Comparison of ENCODE assay signal across 22 cellular contexts in the genomic region with DNA sequence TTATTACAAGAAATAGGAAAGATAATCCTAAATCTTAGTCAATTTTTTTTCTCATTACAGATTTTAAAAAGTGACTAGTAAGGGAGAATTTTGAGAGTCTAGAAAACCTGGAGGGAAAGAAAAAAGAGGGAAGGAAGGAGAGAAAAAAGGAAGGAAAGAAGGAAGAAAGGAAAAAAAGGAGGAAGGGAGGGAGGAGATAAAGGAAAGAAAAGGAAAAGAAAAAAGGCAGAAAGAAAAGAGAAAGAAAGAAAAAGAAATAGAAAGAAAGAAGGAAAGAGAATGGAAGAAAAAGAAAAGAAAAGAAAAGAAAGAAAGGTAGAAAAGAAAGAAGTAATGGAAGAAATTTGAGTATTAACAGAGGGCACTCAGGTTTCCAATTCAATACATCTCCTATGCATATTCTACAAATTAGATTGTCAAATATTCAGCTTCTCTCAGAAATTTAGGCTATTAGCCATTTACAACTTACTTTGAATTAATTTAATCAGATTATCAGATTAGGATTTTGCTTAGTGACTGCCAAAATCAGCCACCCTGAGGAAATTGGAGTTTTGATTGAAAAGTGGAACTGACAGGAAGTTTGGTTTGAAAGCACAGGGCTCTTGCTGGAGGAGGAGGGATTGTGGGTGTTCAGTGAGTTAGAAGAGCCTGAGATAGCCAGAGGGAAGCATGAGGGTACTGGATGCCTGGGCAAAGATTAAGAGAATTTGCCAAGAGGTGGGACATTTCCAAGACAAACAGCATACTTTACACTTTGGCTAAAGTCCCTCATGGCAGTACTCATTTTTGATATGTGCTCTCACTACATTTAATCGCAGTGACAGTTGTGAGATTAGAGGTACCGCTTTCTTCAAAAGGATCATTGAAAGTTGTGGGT.
DNase-seq lines count a peak whose midpoint lies in the region; ATAC-seq, FAIRE-seq and TF ChIP-seq lines count a peak whose summit lies in the region.
"Had no signal": no experiment of that assay in that cellular context is flagged by ENCODE, and none has a peak within 500 bp of the region (broad histone marks: within the 10 kb centered on the region; RNA-seq: fewer than 3 reads in every experiment).

No MANE protein-coding gene starts in this region.

- ATAC-seq in WTC11 (no peak), GM21528 (IDR thresholded peaks at IDR 0.05; ENCODE audit: low FRiP score, unreplicated experiment) (no peak), GM19467 (IDR thresholded peaks at IDR 0.05; ENCODE audit: unreplicated experiment) (no peak)
- ATAC-seq: heart right ventricle; stimulated activated naive B cell treated with anti-CD40 and anti-IgM and Interleukin-4, amounts not matched to agents 10 μg/mL and 1 μg/mL and 100 μg/mL, for 72 hours; T-helper 17 cell had no signal

- H3K4me1 ChIP-seq in mammary epithelial cell (ENCODE audit: insufficient read depth, low read length) (no peaks in the 10 kb centered on the region), liver (ENCODE audit: control insufficient read depth in 4 of 4, insufficient read depth in 4 of 4, low read length in 3 of 4) (peaks cover 0 to 25% (median 9%) of the 10 kb centered on the region in 4 donors)

- no TSS peak for BruUV-seq in MCF 10A (replicated peaks; lab: Mats Ljungman, UMichigan)
- no TSS peak for BruUV-seq in mammary epithelial cell (replicated peaks; lab: Mats Ljungman, UMichigan)

- no peaks in the 10 kb centered on the region for H3K9me3 ChIP-seq in mammary epithelial cell (replicated peaks; ENCODE audit: insufficient read depth, low read length)
- no peaks in the 10 kb centered on the region for H3K9me3 ChIP-seq in liver (ENCODE audit: control insufficient read depth in 4 of 4, low read length in 3 of 4)
- H3K9me3 ChIP-seq: ovary had no signal

- H3K4me3 Mint-ChIP-seq in MCF 10A (ENCODE audit: unreplicated experiment) = no peak overlapping the region
- H3K4me3 Mint-ChIP-seq in WTC11 = no peak overlapping the region
- H3K4me3 Mint-ChIP-seq: activated naive CD8-positive, alpha-beta T cell; CD4-positive, alpha-beta memory T cell; stimulated activated naive B cell treated with anti-CD40 and anti-IgM and Interleukin-4, amounts not matched to agents 10 μg/mL and 1 μg/mL and 100 μg/mL, for 72 hours; T-helper 17 cell had no signal

- H3K9me3 Mint-ChIP-seq in MCF 10A (ENCODE audit: unreplicated experiment) (no peaks in the 10 kb centered on the region), WTC11 (peaks cover 4% of the 10 kb centered on the region; the same call in 1 of the 2 replicates)

- no peaks in the 10 kb centered on the region for H3K79me2 ChIP-seq in mammary epithelial cell (ENCODE audit: insufficient read depth, low read length)

- H4K20me1 ChIP-seq in mammary epithelial cell (ENCODE audit: insufficient read depth, low read length) = no peaks in the 10 kb centered on the region

- peaks cover 6% of the 10 kb centered on the region for H3K4me1 Mint-ChIP-seq in MCF 10A (ENCODE audit: insufficient read depth, unreplicated experiment)
- 0 out of 2 replicates have a peak, but pooled peaks cover 4% of the 10 kb centered on the region for H3K4me1 Mint-ChIP-seq in WTC11
- H3K4me1 Mint-ChIP-seq: CD4-positive, alpha-beta memory T cell; stimulated activated naive B cell treated with anti-CD40 and anti-IgM and Interleukin-4, amounts not matched to agents 10 μg/mL and 1 μg/mL and 100 μg/mL, for 72 hours; T-helper 17 cell had no signal

- CTCF ChIA-PET in MCF 10A (lab: Yijun Ruan, JAX) (no interaction called here), mammary epithelial cell (lab: Charles Lee; ENCODE audit: low non-redundant PET) (no interaction called here), WTC11 (lab: Charles Lee) (no interaction called here)

- H3K27me3 ChIP-seq in mammary epithelial cell (ENCODE audit: insufficient read depth, low read length) = no peaks in the 10 kb centered on the region
- H3K27me3 ChIP-seq in liver (ENCODE audit: control insufficient read depth in 4 of 4, insufficient read depth in 4 of 4, low read length in 3 of 4) = no peaks in the 10 kb centered on the region
- H3K27me3 ChIP-seq: heart right ventricle, ovary had no signal

- H3K36me3 ChIP-seq in mammary epithelial cell (ENCODE audit: insufficient read depth, low read length) (no peaks in the 10 kb centered on the region), liver (ENCODE audit: control insufficient read depth in 4 of 4, insufficient read depth in 3 of 4, low read depth in 1 of 4, low read length in 3 of 4) (no peaks in the 10 kb centered on the region)
- H3K36me3 ChIP-seq: heart right ventricle, ovary had no signal

- no peak overlapping the region for H3K4me2 ChIP-seq in mammary epithelial cell (ENCODE audit: insufficient read depth, low read depth, low read length)
- H3K4me2 ChIP-seq: KMS-11 had no signal

- TF ChIP-seq RAD21 in liver (IDR thresholded peaks at IDR 0.05) = peak; percentile 44 to 56

- dilution Hi-C loops in mammary epithelial cell (cut with HindIII; ENCODE audit: low sequenced_read_pairs) = no loop called here

- H3K4me3 ChIP-seq in mammary epithelial cell (replicated peaks in 1 of 3; ENCODE audit: insufficient read depth in 1 of 3, low read depth in 2 of 3, low read length in 3 of 3) = no peak overlapping the region
- H3K4me3 ChIP-seq in liver (ENCODE audit: low read depth in 1 of 3, low read length in 3 of 3) = peak overlapping the region in 1 of 3 donors; percentile 7
- H3K4me3 ChIP-seq: heart right ventricle, ovary had no signal

- no peak overlapping the region for H3K27ac ChIP-seq in mammary epithelial cell (ENCODE audit: insufficient read depth, low read depth, low read length)
- peak overlapping the region; percentile 66 to 79 for H3K27ac ChIP-seq in liver (ENCODE audit: low read depth in 1 of 2, low read length in 2 of 2)
- H3K27ac ChIP-seq: heart right ventricle, KMS-11, ovary had no signal

- H3K9ac ChIP-seq in mammary epithelial cell (ENCODE audit: insufficient read depth, low read length) = no peak overlapping the region
- H3K9ac ChIP-seq in liver (ENCODE audit: low read depth in 1 of 2, low read length in 2 of 2) = no peak overlapping the region
- H3K9ac ChIP-seq: KMS-11 had no signal

- H3K27ac Mint-ChIP-seq in MCF 10A (ENCODE audit: low read depth, unreplicated experiment) (peak overlapping the region; percentile 24), WTC11 (no peak overlapping the region)
- H3K27ac Mint-ChIP-seq: activated naive CD8-positive, alpha-beta T cell; CD4-positive, alpha-beta memory T cell; stimulated activated naive B cell treated with anti-CD40 and anti-IgM and Interleukin-4, amounts not matched to agents 10 μg/mL and 1 μg/mL and 100 μg/mL, for 72 hours; T-helper 17 cell had no signal

- DNase-seq in MCF 10A (ENCODE audit: unreplicated experiment) = no peak
- no peak for DNase-seq in mammary epithelial cell
- no peak for DNase-seq in WTC11 (ENCODE audit: low spot score)
- DNase-seq in urothelium cell line (ENCODE audit: low spot score) = peak; percentile 6
- DNase-seq in NCI-H1417 treated with DMSO at 0.1 percent for 48 hours (lab: John Stamatoyannopoulos, UW) = no peak
- DNase-seq: ACHN; activated CD4-positive, alpha-beta T cell treated with anti-CD3 and anti-CD28 coated beads for 4 hours; CD4-positive, alpha-beta memory T cell; effector CD8-positive, alpha-beta T cell; heart right ventricle; kidney glomerular epithelial cell; NCI-H1436; NCI-H2227 treated with DMSO at 0.1 percent for 48 hours; ovary; stimulated activated CD4-positive, alpha-beta T cell treated with anti-CD3 and anti-CD28 coated beads, Interleukin-12 subunit alpha, Interleukin-12 subunit beta, amount 100 ng/mL, for 4 hours; stimulated activated naive B cell treated with anti-CD40 and anti-IgM and Interleukin-4, amounts not matched to agents 10 μg/mL and 1 μg/mL and 100 μg/mL, for 72 hours; T-helper 17 cell had no signal

- no peak for FAIRE-seq in urothelium cell line (lab: Jason Lieb, UNC)

- whole genome bisulfite sequencing in mammary epithelial cell (ENCODE audit: low coverage, missing lambda C conversion rate) = 58% methylated on average over 2 of the region's 2 CpGs
- WGBS in liver = 34% methylated on average over 2 of the region's 2 CpGs

- intact Hi-C loops in MCF 10A (cut with micrococcal nuclease) (no loop called here), mammary epithelial cell (cut with micrococcal nuclease) (no loop called here)

- TF ChIP-seq CTCF in MCF 10A (IDR thresholded peaks at IDR 0.05; ENCODE audit: unreplicated experiment) (no peak), mammary epithelial cell (conservative IDR thresholded peaks at IDR 0.05 in 1 of 2, IDR thresholded peaks at IDR 0.05 in 1 of 2; ENCODE audit: extremely low read depth in 1 of 2, insufficient read depth in 1 of 2, low read depth in 1 of 2, low read length in 2 of 2) (no peak), WTC11 (IDR thresholded peaks at IDR 0.05) (no peak), liver (IDR thresholded peaks at IDR 0.05; ENCODE audit: low read depth, low read length, missing input control) (no peak)

- H3K36me3 Mint-ChIP-seq in MCF 10A (ENCODE audit: insufficient read depth, unreplicated experiment) (no peaks in the 10 kb centered on the region), WTC11 (no peaks in the 10 kb centered on the region)
- H3K36me3 Mint-ChIP-seq: activated naive CD8-positive, alpha-beta T cell; CD4-positive, alpha-beta memory T cell; stimulated activated naive B cell treated with anti-CD40 and anti-IgM and Interleukin-4, amounts not matched to agents 10 μg/mL and 1 μg/mL and 100 μg/mL, for 72 hours had no signal

- H3K27me3 Mint-ChIP-seq in MCF 10A (ENCODE audit: insufficient read depth, unreplicated experiment) (peaks cover 16% of the 10 kb centered on the region), WTC11 (ENCODE audit: low read depth) (no peaks in the 10 kb centered on the region)
- H3K27me3 Mint-ChIP-seq: activated naive CD8-positive, alpha-beta T cell; CD4-positive, alpha-beta memory T cell; stimulated activated naive B cell treated with anti-CD40 and anti-IgM and Interleukin-4, amounts not matched to agents 10 μg/mL and 1 μg/mL and 100 μg/mL, for 72 hours; T-helper 17 cell had no signal

- POLR2A ChIA-PET in MCF 10A (lab: Yijun Ruan, JAX) = no interaction called here
- POLR2A ChIA-PET in WTC11 (lab: Charles Lee) = no interaction called here

- in situ Hi-C loops in mammary epithelial cell (cut with MboI; ENCODE audit: low sequenced_read_pairs in 2 of 2) = no loop called here

- H2AFZ ChIP-seq in mammary epithelial cell (ENCODE audit: low read depth, low read length) = no peak overlapping the region

TF ChIP-seq in liver, 16 proteins besides CTCF, POLR2A, EP300 and RAD21 (continues in another document):
- peak; percentile 67 to 74 for TF ChIP-seq RXRA (IDR thresholded peaks at IDR 0.05)
- TF ChIP-seq EGR1 (IDR thresholded peaks at IDR 0.05; ENCODE audit: low read depth in 2 of 2) = peak in 1 of 2 donors; percentile 18
- peak; percentile 99 to 100 for TF ChIP-seq HNF4A (conservative IDR thresholded peaks at IDR 0.05)
- TF ChIP-seq, protein P1, sequence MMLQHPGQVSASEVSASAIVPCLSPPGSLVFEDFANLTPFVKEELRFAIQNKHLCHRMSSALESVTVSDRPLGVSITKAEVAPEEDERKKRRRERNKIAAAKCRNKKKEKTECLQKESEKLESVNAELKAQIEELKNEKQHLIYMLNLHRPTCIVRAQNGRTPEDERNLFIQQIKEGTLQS (IDR thresholded peaks at IDR 0.05) = no peak
- peak; percentile 94 for TF ChIP-seq HNF4G (IDR thresholded peaks at IDR 0.05)
- TF ChIP-seq NR2F2 (IDR thresholded peaks at IDR 0.05) = peak; percentile 36
- peak; percentile 8 to 60 for TF ChIP-seq GABPA (IDR thresholded peaks at IDR 0.05 in 1 of 2, conservative IDR thresholded peaks at IDR 0.05 in 1 of 2)
